ENCODE assay signal across 15 cellular contexts in the genomic region with DNA sequence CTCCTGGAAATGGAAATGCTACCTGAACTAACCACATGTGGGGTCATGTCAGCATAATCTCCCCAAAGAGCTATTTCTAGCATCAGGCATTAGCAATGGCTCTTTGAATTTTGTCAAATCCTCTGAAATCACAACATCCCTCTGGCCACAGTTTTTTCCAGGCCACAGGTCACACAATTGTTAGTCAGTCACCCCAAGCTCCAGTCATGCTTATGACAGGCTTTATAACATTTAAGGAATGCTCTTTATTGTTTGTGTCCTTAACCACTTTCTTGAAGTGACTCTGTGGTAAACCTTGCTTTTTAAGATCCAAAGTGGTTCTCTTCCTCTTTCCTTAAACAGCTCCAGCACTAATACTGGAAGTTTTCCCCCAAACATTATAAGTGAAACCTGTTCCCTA.
"Had no signal": no experiment of that assay in that cellular context is flagged by ENCODE, and none has a peak within 500 bp of the region (broad histone marks: within the 10 kb centered on the region; RNA-seq: fewer than 3 reads in every experiment).

No MANE protein-coding gene starts in this region.

- DNase-seq: activated CD4-positive, alpha-beta T cell treated with anti-CD3 and anti-CD28 coated beads, Interleukin-2, amount 50 U/mL, for 48 hours; activated gamma-delta T cell; activated T-cell treated with anti-CD3 and anti-CD28 coated beads, Interleukin-2, amount 50 U/mL, for 4 hours; amygdala; dermis blood vessel endothelial cell; immature natural killer cell; left cardiac atrium; midbrain; right cardiac atrium; tibial artery had no signal

- H3K4me3 ChIP-seq: lung, neural progenitor cell, smooth muscle cell, tibial artery, vagina had no signal

- H3K79me2 ChIP-seq: parathyroid adenoma had no signal

- H3K27me3 ChIP-seq: neural progenitor cell, tibial artery, vagina had no signal

- H2AFZ ChIP-seq: neural progenitor cell, parathyroid adenoma had no signal

- H3K4me2 ChIP-seq: neural progenitor cell had no signal

- H3K9ac ChIP-seq: neural progenitor cell, parathyroid adenoma had no signal

- H3K9me3 ChIP-seq: tibial artery, vagina had no signal

- H3K36me3 ChIP-seq: neural progenitor cell, tibial artery, vagina had no signal

- H3K4me1 ChIP-seq: neural progenitor cell, parathyroid adenoma, vagina had no signal

- H3K27ac ChIP-seq: neural progenitor cell, parathyroid adenoma, tibial artery, vagina had no signal
